21 cellular contexts compared by ENCODE assay signal in the genomic region with DNA sequence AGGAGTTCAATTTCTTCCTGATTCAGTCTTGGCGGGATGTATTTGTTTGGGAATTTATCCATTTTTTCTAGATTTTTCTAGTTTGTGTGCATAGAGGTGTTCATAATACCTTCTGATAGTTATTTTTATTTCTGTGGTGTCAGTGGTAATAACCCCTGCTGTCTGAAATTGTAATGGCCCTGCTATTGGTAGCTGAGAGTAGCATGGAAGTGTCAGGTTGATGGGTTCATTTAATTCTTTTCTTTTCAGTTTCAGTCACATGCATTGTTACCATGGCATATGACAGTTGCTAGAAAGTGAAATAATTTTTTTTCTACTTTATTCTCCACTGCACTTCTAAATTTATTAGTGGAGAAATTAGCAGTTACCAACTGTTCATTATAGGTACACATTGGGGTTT. TPM values are rescaled to one million over a fixed set of nuclear protein-coding genes. Genes with fewer than 3 reads are reported as not detected.
"Had no signal": no experiment of that assay in that cellular context is flagged by ENCODE, and none has a peak within 500 bp of the region (broad histone marks: within the 10 kb centered on the region; RNA-seq: fewer than 3 reads in every experiment).

No MANE protein-coding gene starts in this region.

- H3K4me1 ChIP-seq: left lung, testis, upper lobe of left lung had no signal

- H3K27ac ChIP-seq: esophagus muscularis mucosa, gastroesophageal sphincter, left lung, testis, upper lobe of left lung had no signal

- H3K9me3 ChIP-seq: esophagus muscularis mucosa, gastroesophageal sphincter, left lung, sigmoid colon, testis, upper lobe of left lung had no signal

- H3K4me3 ChIP-seq: esophagus muscularis mucosa, gastroesophageal sphincter, left lung, sigmoid colon, testis, upper lobe of left lung had no signal

- ATAC-seq: gastroesophageal sphincter; left lung; stimulated activated naive B cell treated with anti-CD40 and anti-IgM and Interleukin-4, amounts not matched to agents 10 μg/mL and 1 μg/mL and 100 μg/mL, for 72 hours; T-helper 17 cell had no signal

- H3K36me3 ChIP-seq: esophagus muscularis mucosa, gastroesophageal sphincter, left lung, sigmoid colon, upper lobe of left lung had no signal

- H3K27me3 ChIP-seq: esophagus muscularis mucosa, gastroesophageal sphincter, left lung, sigmoid colon, testis, upper lobe of left lung had no signal

- DNase-seq: activated CD4-positive, alpha-beta memory T cell treated with anti-CD3 and anti-CD28 coated beads for 36 hours; activated CD4-positive, alpha-beta T cell treated with anti-CD3 and anti-CD28 coated beads for 48 hours; activated CD4-positive, CD25-positive, alpha-beta regulatory T cell; activated naive CD4-positive, alpha-beta T cell treated with anti-CD3 and anti-CD28 coated beads for 36 hours; activated naive CD8-positive, alpha-beta T cell treated with anti-CD3 and anti-CD28 coated beads, Interleukin-2, amount 10 ng/mL, durations not matched to agents 7 days and 5 days; activated T-cell treated with anti-CD3 and anti-CD28 coated beads, Interleukin-2, amount 50 U/mL, for 48 hours; amniotic stem cell; cerebellar nuclear complex; immature natural killer cell; left lung; mammary epithelial cell; nucleus accumbens; sigmoid colon; stimulated activated CD4-positive, alpha-beta T cell treated with anti-CD3 and anti-CD28 coated beads, Interleukin-2, amount 100 ng/mL, for 48 hours; stimulated activated CD8-positive, alpha-beta memory T cell treated with anti-CD3 and anti-CD28 coated beads, Interleukin-4, amount 100 ng/mL, for 48 hours; stimulated activated naive B cell treated with anti-CD40 and anti-IgM and Interleukin-4, amounts not matched to agents 10 μg/mL and 1 μg/mL and 100 μg/mL, for 72 hours; T-helper 17 cell; testis; upper lobe of left lung had no signal

RNA-seq across cellular contexts. Expression of gene AR, which starts 20.7 kb away (rescaled TPM):
- total RNA-seq: activated naive CD4-positive, alpha-beta T cell treated with anti-CD3 and anti-CD28 coated beads for 36 hours; activated naive CD8-positive, alpha-beta T cell treated with anti-CD3 and anti-CD28 coated beads, Interleukin-2, amount 10 ng/mL, durations not matched to agents 7 days and 5 days had no signal
